Comparison of ENCODE assay signal across 9 cellular contexts in genomic region chr22:31080164-31080847, GRCh38. TPM values are rescaled to one million over a fixed set of nuclear protein-coding genes. Genes with fewer than 3 reads are reported as not detected.
DNase-seq lines count a peak whose midpoint lies in the region; ATAC-seq and TF ChIP-seq lines count a peak whose summit lies in the region.
"Had no signal": no experiment of that assay in that cellular context is flagged by ENCODE, and none has a peak within 500 bp of the region (broad histone marks: within the 10 kb centered on the region; RNA-seq: fewer than 3 reads in every experiment).

No MANE protein-coding gene starts in this region.

- no peaks in the 10 kb centered on the region for H3K27me3 Mint-ChIP-seq in activated CD4-positive, alpha-beta T cell treated with anti-CD3 and anti-CD28 coated beads, Interleukin-2, amount 10 ng/mL, durations not matched to agents 7 days and 5 days
- no peaks in the 10 kb centered on the region for H3K27me3 Mint-ChIP-seq in activated CD8-positive, alpha-beta T cell treated with anti-CD3 and anti-CD28 coated beads, Interleukin-2, amount 10 ng/mL, durations not matched to agents 7 days and 5 days (ENCODE audit: low read depth)

- no peak for ATAC-seq in activated CD8-positive, alpha-beta T cell treated with anti-CD3 and anti-CD28 coated beads, Interleukin-2, amount 10 ng/mL, durations not matched to agents 7 days and 5 days

- TF ChIP-seq CTCF in suprapubic skin (IDR thresholded peaks at IDR 0.05): no peak

- peaks cover 59% of the 10 kb centered on the region for H3K4me1 ChIP-seq in suprapubic skin

- H3K4me1 Mint-ChIP-seq in activated CD4-positive, alpha-beta T cell treated with anti-CD3 and anti-CD28 coated beads, Interleukin-2, amount 10 ng/mL, durations not matched to agents 7 days and 5 days: peaks cover 35% of the 10 kb centered on the region
- H3K4me1 Mint-ChIP-seq in activated CD8-positive, alpha-beta T cell treated with anti-CD3 and anti-CD28 coated beads, Interleukin-2, amount 10 ng/mL, durations not matched to agents 7 days and 5 days (ENCODE audit: low read depth): peaks cover 37% of the 10 kb centered on the region

- no peaks in the 10 kb centered on the region for H3K27me3 ChIP-seq in suprapubic skin

- H3K4me3 ChIP-seq in iPS-18c (ENCODE audit: insufficient read depth, low read depth, low read length) (peak overlapping the region; percentile 89), suprapubic skin (peak overlapping the region; percentile 76)

- no peak for TF ChIP-seq EP300 in suprapubic skin (IDR thresholded peaks at IDR 0.05)

- POLR2A ChIA-PET in activated CD4-positive, alpha-beta T cell treated with anti-CD3 and anti-CD28 coated beads, Interleukin-2, amount 10 ng/mL, durations not matched to agents 7 days and 5 days (lab: Charles Lee): no interaction called here
- POLR2A ChIA-PET in activated CD8-positive, alpha-beta T cell treated with anti-CD3 and anti-CD28 coated beads, Interleukin-2, amount 10 ng/mL, durations not matched to agents 7 days and 5 days (lab: Charles Lee): interaction anchor here (1.3 to 2.3 kb wide), 2 partner anchors 111 to 157 kb away, joined by 3 to 13 read pairs; partner anchors contain the start of genes MORC2 and TUG1

- H3K9me3 ChIP-seq in iPS-18c (ENCODE audit: control insufficient read depth, insufficient read depth, low read length): peaks cover 2% of the 10 kb centered on the region
- H3K9me3 ChIP-seq in suprapubic skin: no peaks in the 10 kb centered on the region

- no peaks in the 10 kb centered on the region for H3K36me3 ChIP-seq in suprapubic skin

- CTCF ChIA-PET in activated CD4-positive, alpha-beta T cell treated with anti-CD3 and anti-CD28 coated beads, Interleukin-2, amount 10 ng/mL, durations not matched to agents 7 days and 5 days (lab: Charles Lee): interaction anchor here (0.6 to 1.0 kb wide), 4 partner anchors 27 to 444 kb away, joined by 3 read pairs; partner anchors contain the start of gene SELENOM
- CTCF ChIA-PET in activated CD8-positive, alpha-beta T cell treated with anti-CD3 and anti-CD28 coated beads, Interleukin-2, amount 10 ng/mL, durations not matched to agents 7 days and 5 days (lab: Charles Lee): interaction anchor here (0.6 to 5.5 kb wide), 6 partner anchors 28 to 132 kb away, joined by 3 to 30 read pairs (median 3); partner anchors contain the start of genes LIMK2, MORC2 and TUG1

- no peak for DNase-seq in activated CD4-positive, alpha-beta T cell treated with anti-CD3 and anti-CD28 coated beads, Interleukin-2, amount 10 ng/mL, durations not matched to agents 7 days and 5 days
- DNase-seq in activated CD4-positive, alpha-beta T cell treated with anti-CD3 and anti-CD28 coated beads, Interleukin-2, amount 50 U/mL, for 48 hours: no peak
- DNase-seq in activated CD8-positive, alpha-beta T cell treated with anti-CD3 and anti-CD28 coated beads, Interleukin-2, amount 10 ng/mL, durations not matched to agents 7 days and 5 days: no peak
- DNase-seq in suprapubic skin (ENCODE audit: low spot score in 2 of 2): no peak
- no peak for DNase-seq in AG08396 (ENCODE audit: low spot score)
- DNase-seq in nucleus accumbens (lab: John Stamatoyannopoulos, UW): no peak
- DNase-seq in cortex of kidney (lab: John Stamatoyannopoulos, UW): no peak

- H3K9me3 Mint-ChIP-seq in activated CD4-positive, alpha-beta T cell treated with anti-CD3 and anti-CD28 coated beads, Interleukin-2, amount 10 ng/mL, durations not matched to agents 7 days and 5 days: no peaks in the 10 kb centered on the region
- no peaks in the 10 kb centered on the region for H3K9me3 Mint-ChIP-seq in activated CD8-positive, alpha-beta T cell treated with anti-CD3 and anti-CD28 coated beads, Interleukin-2, amount 10 ng/mL, durations not matched to agents 7 days and 5 days (ENCODE audit: insufficient read depth)

- H3K27ac Mint-ChIP-seq in activated CD4-positive, alpha-beta T cell treated with anti-CD3 and anti-CD28 coated beads, Interleukin-2, amount 10 ng/mL, durations not matched to agents 7 days and 5 days: peak overlapping the region; percentile 86
- H3K27ac Mint-ChIP-seq in activated CD8-positive, alpha-beta T cell treated with anti-CD3 and anti-CD28 coated beads, Interleukin-2, amount 10 ng/mL, durations not matched to agents 7 days and 5 days: peak overlapping the region; percentile 86

- TF ChIP-seq POLR2A in suprapubic skin (IDR thresholded peaks at IDR 0.05): no peak

- H3K4me3 Mint-ChIP-seq in activated CD4-positive, alpha-beta T cell treated with anti-CD3 and anti-CD28 coated beads, Interleukin-2, amount 10 ng/mL, durations not matched to agents 7 days and 5 days: peak overlapping the region; percentile 86
- H3K4me3 Mint-ChIP-seq in activated CD8-positive, alpha-beta T cell treated with anti-CD3 and anti-CD28 coated beads, Interleukin-2, amount 10 ng/mL, durations not matched to agents 7 days and 5 days: peak overlapping the region; percentile 88

- H3K27ac ChIP-seq in suprapubic skin: peak overlapping the region; percentile 86

- no peaks in the 10 kb centered on the region for H3K36me3 Mint-ChIP-seq in activated CD4-positive, alpha-beta T cell treated with anti-CD3 and anti-CD28 coated beads, Interleukin-2, amount 10 ng/mL, durations not matched to agents 7 days and 5 days (ENCODE audit: low read depth)
- peaks cover 7% of the 10 kb centered on the region for H3K36me3 Mint-ChIP-seq in activated CD8-positive, alpha-beta T cell treated with anti-CD3 and anti-CD28 coated beads, Interleukin-2, amount 10 ng/mL, durations not matched to agents 7 days and 5 days (ENCODE audit: low read depth)

- 30% methylated on average over 5 of the region's 5 CpGs for WGBS in suprapubic skin

RNA-seq across cellular contexts. Expression of gene SMTN, which starts 0.8 kb away (rescaled TPM):
- 10 to 100 TPM; 46.1 to 51.6 TPM for total RNA-seq in activated CD4-positive, alpha-beta T cell treated with anti-CD3 and anti-CD28 coated beads, Interleukin-2, amount 10 ng/mL, durations not matched to agents 7 days and 5 days
- 10 to 100 TPM; 51.0 to 61.7 TPM for total RNA-seq in activated CD8-positive, alpha-beta T cell treated with anti-CD3 and anti-CD28 coated beads, Interleukin-2, amount 10 ng/mL, durations not matched to agents 7 days and 5 days
- total RNA-seq in suprapubic skin: 10 to 100 TPM; 42.3 to 54.6 (median 50.5) TPM

RNA-seq across cellular contexts. Expression of gene SELENOM, which starts 27.1 kb away (rescaled TPM):
- 1 to 10 TPM; 2.1 to 2.2 TPM for total RNA-seq in activated CD4-positive, alpha-beta T cell treated with anti-CD3 and anti-CD28 coated beads, Interleukin-2, amount 10 ng/mL, durations not matched to agents 7 days and 5 days
- total RNA-seq in activated CD8-positive, alpha-beta T cell treated with anti-CD3 and anti-CD28 coated beads, Interleukin-2, amount 10 ng/mL, durations not matched to agents 7 days and 5 days: under 1 TPM; 0.76 to 0.87 TPM
- total RNA-seq in suprapubic skin: 10 to 100 TPM; 37.4 to 72.1 (median 56.0) TPM

RNA-seq across cellular contexts. Expression of gene INPP5J, which starts 42.5 kb away (rescaled TPM):
- total RNA-seq in activated CD4-positive, alpha-beta T cell treated with anti-CD3 and anti-CD28 coated beads, Interleukin-2, amount 10 ng/mL, durations not matched to agents 7 days and 5 days: not detected
- not detected for total RNA-seq in activated CD8-positive, alpha-beta T cell treated with anti-CD3 and anti-CD28 coated beads, Interleukin-2, amount 10 ng/mL, durations not matched to agents 7 days and 5 days
- total RNA-seq in suprapubic skin: 1 to 10 TPM in 3 of 4 donors, under 1 TPM in 1; 0.26 to 3.2 (median 2.5) TPM
- total RNA-seq: T-helper 1 cell treated with Interleukin-12 subunit alpha and Interleukin-12 subunit beta and Interleukin-4 antibody, amounts not matched to agents 30 ng/mL and 1 ng/mL, for 36 hours had no signal

Comparison
In these comparisons a context has a peak if more than half of its experiments do, and no peak if none do; other contexts are left out.
1. RNA of gene SELENOM, which starts 27.1 kb away (total RNA-seq): 37.4 to 72.1 TPM in suprapubic skin; 2.1 to 2.2 TPM in activated CD4-positive, alpha-beta T cell treated with anti-CD3 and anti-CD28 coated beads, Interleukin-2, amount 10 ng/mL, durations not matched to agents 7 days and 5 days and 0.76 to 0.87 TPM in activated CD8-positive, alpha-beta T cell treated with anti-CD3 and anti-CD28 coated beads, Interleukin-2, amount 10 ng/mL, durations not matched to agents 7 days and 5 days; every median in the first group is over 10 times any median in the second.